15 cellular contexts compared by ENCODE assay signal in genomic region chr12:120750806-120751205, GRCh38. TPM values are rescaled to one million over a fixed set of nuclear protein-coding genes. Genes with fewer than 3 reads are reported as not detected.
DNase-seq lines count a peak whose midpoint lies in the region; ATAC-seq and TF ChIP-seq lines count a peak whose summit lies in the region.
"Had no signal": no experiment of that assay in that cellular context is flagged by ENCODE, and none has a peak within 500 bp of the region (broad histone marks: within the 10 kb centered on the region; RNA-seq: fewer than 3 reads in every experiment).

No MANE protein-coding gene starts in this region.

- H3K27ac ChIP-seq in OCI-LY3 (ENCODE audit: low read length) (no peak overlapping the region), foreskin keratinocyte (no peak overlapping the region)
- H3K27ac ChIP-seq: BLaER1 treated with 17β-estradiol and CSF1 and Interleukin-3, amounts not matched to agents 10 nM and 100 nM had no signal

- peak; percentile 5 for TF ChIP-seq CTCF in GM06990 (IDR thresholded peaks at IDR 0.05; ENCODE audit: insufficient read depth, low read length, poor library complexity, severe bottlenecking)
- TF ChIP-seq CTCF in OCI-LY3 (IDR thresholded peaks at IDR 0.05; ENCODE audit: low read depth, low read length) = peak; percentile 36
- peak; percentile 32 for TF ChIP-seq CTCF in foreskin keratinocyte (conservative IDR thresholded peaks at IDR 0.05)
- TF ChIP-seq CTCF in endothelial cell (IDR thresholded peaks at IDR 0.05; ENCODE audit: unreplicated experiment) = no peak

- H3K9me3 Mint-ChIP-seq in activated CD4-positive, alpha-beta T cell treated with anti-CD3 and anti-CD28 coated beads for 36 hours (ENCODE audit: low read depth) = peaks cover 5% of the 10 kb centered on the region
- H3K9me3 Mint-ChIP-seq in endothelial cell (ENCODE audit: unreplicated experiment) = no peaks in the 10 kb centered on the region
- H3K9me3 Mint-ChIP-seq in activated T-cell treated with anti-CD3 and anti-CD28 coated beads, Interleukin-2, amount 50 U/mL, for 24 hours = peaks cover 5% of the 10 kb centered on the region

- H3K9me3 ChIP-seq in OCI-LY3 (ENCODE audit: insufficient read depth, low read length) = peaks cover 7% of the 10 kb centered on the region; the same call in 1 of the 2 replicates
- H3K9me3 ChIP-seq: HAP-1 had no signal

- CTCF ChIA-PET in activated CD4-positive, alpha-beta T cell treated with anti-CD3 and anti-CD28 coated beads for 36 hours (lab: Charles Lee) = interaction anchor here (0.7 to 1.0 kb wide), 4 partner anchors 57 to 345 kb away, joined by 3 to 4 read pairs (median 3); no protein-coding TSS in a partner anchor

- H4K20me1 ChIP-seq in OCI-LY3 (ENCODE audit: insufficient read depth, low read length) = no peaks in the 10 kb centered on the region
- H4K20me1 ChIP-seq: BLaER1 treated with 17β-estradiol and CSF1 and Interleukin-3, amounts not matched to agents 10 nM and 100 nM had no signal

- H3K4me3 ChIP-seq in GM06990 (replicated peaks; ENCODE audit: low read depth, low read length) = no peak overlapping the region
- no peak overlapping the region for H3K4me3 ChIP-seq in OCI-LY3 (ENCODE audit: low read length)
- H3K4me3 ChIP-seq: BLaER1 treated with 17β-estradiol and CSF1 and Interleukin-3, amounts not matched to agents 10 nM and 100 nM; HAP-1 had no signal

- H3K4me2 ChIP-seq in OCI-LY3 (ENCODE audit: low read length) = no peak overlapping the region
- H3K4me2 ChIP-seq: BLaER1 treated with 17β-estradiol and CSF1 and Interleukin-3, amounts not matched to agents 10 nM and 100 nM had no signal

- intact Hi-C loops in activated CD4-positive, alpha-beta T cell treated with anti-CD3 and anti-CD28 coated beads for 36 hours (cut with DNase I, micrococcal nuclease) = loop anchor here in 1 of 2 experiments (5.0 kb wide), 1 partner anchor 221 kb away; no protein-coding TSS in a partner anchor

- POLR2A ChIA-PET in activated CD4-positive, alpha-beta T cell treated with anti-CD3 and anti-CD28 coated beads for 36 hours (lab: Charles Lee) = interaction anchor here (0.6 kb wide), 1 partner anchor 356 kb away, joined by 4 read pairs; no protein-coding TSS in a partner anchor

- H3K4me1 ChIP-seq in OCI-LY3 (ENCODE audit: low read length) (peaks cover 8% of the 10 kb centered on the region), foreskin keratinocyte (no peaks in the 10 kb centered on the region)
- H3K4me1 ChIP-seq: BLaER1 treated with 17β-estradiol and CSF1 and Interleukin-3, amounts not matched to agents 10 nM and 100 nM; HAP-1 had no signal

- H2AFZ ChIP-seq in OCI-LY3 (ENCODE audit: low read depth, low read length) = no peak overlapping the region

- no peak overlapping the region for H3K4me3 Mint-ChIP-seq in activated CD4-positive, alpha-beta T cell treated with anti-CD3 and anti-CD28 coated beads for 36 hours
- no peak overlapping the region for H3K4me3 Mint-ChIP-seq in endothelial cell (ENCODE audit: unreplicated experiment)
- no peak overlapping the region for H3K4me3 Mint-ChIP-seq in activated T-cell treated with anti-CD3 and anti-CD28 coated beads, Interleukin-2, amount 50 U/mL, for 24 hours

- H3K27me3 Mint-ChIP-seq in activated CD4-positive, alpha-beta T cell treated with anti-CD3 and anti-CD28 coated beads for 36 hours = no peaks in the 10 kb centered on the region
- H3K27me3 Mint-ChIP-seq in endothelial cell (ENCODE audit: unreplicated experiment) = peaks cover 3% of the 10 kb centered on the region
- H3K27me3 Mint-ChIP-seq in activated T-cell treated with anti-CD3 and anti-CD28 coated beads, Interleukin-2, amount 50 U/mL, for 24 hours = peaks cover 4% of the 10 kb centered on the region

- H3K27me3 ChIP-seq in GM06990 (replicated peaks; ENCODE audit: control insufficient read depth, insufficient read depth, low read length) (no peaks in the 10 kb centered on the region), OCI-LY3 (ENCODE audit: low read depth, low read length) (no peaks in the 10 kb centered on the region), foreskin keratinocyte (no peaks in the 10 kb centered on the region)
- H3K27me3 ChIP-seq: BLaER1 treated with 17β-estradiol and CSF1 and Interleukin-3, amounts not matched to agents 10 nM and 100 nM had no signal

- H3K36me3 ChIP-seq in GM06990 (ENCODE audit: control insufficient read depth, insufficient read depth, low read length) (no peaks in the 10 kb centered on the region), OCI-LY3 (replicated peaks; ENCODE audit: low read depth, low read length) (peaks cover 4% of the 10 kb centered on the region)
- H3K36me3 ChIP-seq: BLaER1 treated with 17β-estradiol and CSF1 and Interleukin-3, amounts not matched to agents 10 nM and 100 nM; HAP-1 had no signal

- H3K36me3 Mint-ChIP-seq in activated CD4-positive, alpha-beta T cell treated with anti-CD3 and anti-CD28 coated beads for 36 hours (ENCODE audit: low read depth) = no peaks in the 10 kb centered on the region
- no peaks in the 10 kb centered on the region for H3K36me3 Mint-ChIP-seq in endothelial cell (ENCODE audit: low read depth, unreplicated experiment)
- no peaks in the 10 kb centered on the region for H3K36me3 Mint-ChIP-seq in activated T-cell treated with anti-CD3 and anti-CD28 coated beads, Interleukin-2, amount 50 U/mL, for 24 hours (ENCODE audit: low read depth)

- no peak overlapping the region for H3K27ac Mint-ChIP-seq in activated CD4-positive, alpha-beta T cell treated with anti-CD3 and anti-CD28 coated beads for 36 hours
- no peak overlapping the region for H3K27ac Mint-ChIP-seq in endothelial cell (ENCODE audit: unreplicated experiment)
- no peak overlapping the region for H3K27ac Mint-ChIP-seq in activated T-cell treated with anti-CD3 and anti-CD28 coated beads, Interleukin-2, amount 50 U/mL, for 24 hours

- peaks cover 3% of the 10 kb centered on the region for H3K4me1 Mint-ChIP-seq in activated CD4-positive, alpha-beta T cell treated with anti-CD3 and anti-CD28 coated beads for 36 hours
- H3K4me1 Mint-ChIP-seq in endothelial cell (ENCODE audit: unreplicated experiment) = no peaks in the 10 kb centered on the region
- H3K4me1 Mint-ChIP-seq in activated T-cell treated with anti-CD3 and anti-CD28 coated beads, Interleukin-2, amount 50 U/mL, for 24 hours (ENCODE audit: low read depth) = peaks cover 6% of the 10 kb centered on the region

- DNase-seq in activated CD4-positive, alpha-beta T cell treated with anti-CD3 and anti-CD28 coated beads for 36 hours = peak; percentile 38
- DNase-seq in activated CD4-positive, alpha-beta T cell treated with anti-CD3 and anti-CD28 coated beads for 1 hour = no peak
- no peak for DNase-seq in GM06990 (ENCODE audit: extremely low read depth, insufficient read length)
- no peak for DNase-seq in foreskin keratinocyte
- DNase-seq in endothelial cell (ENCODE audit: low spot score) = no peak
- DNase-seq in activated T-cell treated with anti-CD3 and anti-CD28 coated beads, Interleukin-2, amount 50 U/mL, for 24 hours = no peak
- DNase-seq in activated CD4-positive, alpha-beta T cell treated with anti-CD3 and anti-CD28 coated beads, Interleukin-2, amount 50 U/mL, for 1 hour = no peak
- DNase-seq: 8988T, KBM-7, NCI-H1436, NCI-H2029 treated with DMSO at 0.1 percent for 48 hours, NCI-H748 treated with DMSO at 0.1 percent for 48 hours had no signal

- H3K9ac ChIP-seq in OCI-LY3 (ENCODE audit: low read length) = no peak overlapping the region
- H3K9ac ChIP-seq: BLaER1 treated with 17β-estradiol and CSF1 and Interleukin-3, amounts not matched to agents 10 nM and 100 nM had no signal

- H3K79me2 ChIP-seq in OCI-LY3 (ENCODE audit: low read length) = no peaks in the 10 kb centered on the region

- ATAC-seq in activated CD4-positive, alpha-beta T cell treated with anti-CD3 and anti-CD28 coated beads for 36 hours = no peak
- no peak for ATAC-seq in foreskin keratinocyte

RNA-seq across cellular contexts. Expression of gene ACADS, which starts 25.2 kb away (rescaled TPM):
- total RNA-seq in activated CD4-positive, alpha-beta T cell treated with anti-CD3 and anti-CD28 coated beads for 36 hours = 10 to 100 TPM; 10.1 to 17.4 TPM
- total RNA-seq in foreskin keratinocyte (5.9 and 6.2 TPM in 2 replicates), endothelial cell (ENCODE audit: unreplicated experiment) (5.6 TPM)
- 6.6 and 6.9 TPM in 2 replicates for polyA plus RNA-seq in foreskin keratinocyte

RNA-seq across cellular contexts. Expression of gene UNC119B, which starts 40.5 kb away (rescaled TPM):
- total RNA-seq in activated CD4-positive, alpha-beta T cell treated with anti-CD3 and anti-CD28 coated beads for 36 hours = 10 to 100 TPM; 20.1 to 26.6 TPM
- total RNA-seq in foreskin keratinocyte (18.0 and 18.1 TPM in 2 replicates), endothelial cell (ENCODE audit: unreplicated experiment) (35.0 TPM)
- polyA plus RNA-seq in foreskin keratinocyte = 10.0 and 10.6 TPM in 2 replicates
